ENCODE assay signal across 21 cellular contexts in genomic region chr7:137213744-137214143, GRCh38.
"Had no signal": no experiment of that assay in that cellular context is flagged by ENCODE, and none has a peak within 500 bp of the region (broad histone marks: within the 10 kb centered on the region; RNA-seq: fewer than 3 reads in every experiment).

No MANE protein-coding gene starts in this region.

- H3K9ac ChIP-seq: SK-N-SH had no signal

- H3K4me3 ChIP-seq: MG63 had no signal

- DNase-seq: Karpas-422, KG1, MG63, NCI-H1092, NCI-H1105 treated with DMSO at 0.1 percent for 48 hours, NCI-H1417 treated with DMSO at 0.1 percent for 48 hours, NCI-H146, NCI-H1694 treated with DMSO at 0.1 percent for 48 hours, NCI-H1930, NCI-H2081 treated with DMSO at 0.1 percent for 48 hours, NCI-H2171, NCI-H226, NCI-H446, NCI-H510A, NCI-H524 treated with DMSO at 0.1 percent for 48 hours, NCI-H69, NCI-H774, SHP77, SK-N-SH, SW 1271 had no signal

- H3K4me2 ChIP-seq: SK-N-SH had no signal

- H3K36me3 ChIP-seq: MG63 had no signal

- H3K9me3 ChIP-seq: MG63, SK-N-SH had no signal

- H3K27ac ChIP-seq: RWPE1 had no signal

- H3K27me3 ChIP-seq: MG63 had no signal
